ENCODE assay signal across 21 cellular contexts in genomic region chr11:68006606-68007166, GRCh38. TPM values are rescaled to one million over a fixed set of nuclear protein-coding genes. Genes with fewer than 3 reads are reported as not detected.
"Had no signal": no experiment of that assay in that cellular context is flagged by ENCODE, and none has a peak within 500 bp of the region (broad histone marks: within the 10 kb centered on the region; RNA-seq: fewer than 3 reads in every experiment).

No MANE protein-coding gene starts in this region.

- H3K27me3 ChIP-seq: tibial artery, uterus had no signal

- H3K27ac ChIP-seq: cardiac muscle cell, tibial artery, uterus had no signal

- H3K9me3 ChIP-seq: tibial artery, uterus had no signal

- H3K4me3 ChIP-seq: cardiac muscle cell, tibial artery, uterus had no signal

- H3K9me3 Mint-ChIP-seq: activated CD4-positive, alpha-beta memory T cell treated with anti-CD3 and anti-CD28 coated beads, Interleukin-2, amount 10 ng/mL, durations not matched to agents 7 days and 5 days; activated naive CD8-positive, alpha-beta T cell treated with anti-CD3 and anti-CD28 coated beads, Interleukin-2, amount 10 ng/mL, durations not matched to agents 7 days and 5 days; activated T-helper 2 cell treated with anti-CD3 and anti-CD28 coated beads, Interferon-gamma antibody, Interleukin-2, Interleukin-4, amounts not matched to agents 10 μg/mL and 5 μg/mL and 100 μg/mL, durations not matched to agents 14 hours and 24 hours and 36 hours; natural killer cell; T-helper 2 cell treated with Interferon-gamma antibody and Interleukin-4, amounts not matched to agents 5 μg/mL and 100 μg/mL, for 36 hours had no signal

- H3K36me3 Mint-ChIP-seq: natural killer cell had no signal

- ATAC-seq: activated CD8-positive, alpha-beta memory T cell treated with anti-CD3 and anti-CD28 coated beads, Interleukin-2, amount 10 ng/mL, durations not matched to agents 7 days and 5 days; left cardiac atrium; natural killer cell had no signal

- H3K4me3 Mint-ChIP-seq: activated CD8-positive, alpha-beta memory T cell treated with anti-CD3 and anti-CD28 coated beads, Interleukin-2, amount 10 ng/mL, durations not matched to agents 7 days and 5 days; activated naive CD8-positive, alpha-beta T cell treated with anti-CD3 and anti-CD28 coated beads, Interleukin-2, amount 10 ng/mL, durations not matched to agents 7 days and 5 days; natural killer cell; T-helper 2 cell treated with Interferon-gamma antibody and Interleukin-4, amounts not matched to agents 5 μg/mL and 100 μg/mL, for 36 hours had no signal

- H3K4me1 ChIP-seq: uterus had no signal

- H3K36me3 ChIP-seq: cardiac muscle cell, tibial artery, uterus had no signal

- H3K27me3 Mint-ChIP-seq: activated CD4-positive, alpha-beta memory T cell treated with anti-CD3 and anti-CD28 coated beads, Interleukin-2, amount 10 ng/mL, durations not matched to agents 7 days and 5 days; activated CD8-positive, alpha-beta memory T cell treated with anti-CD3 and anti-CD28 coated beads, Interleukin-2, amount 10 ng/mL, durations not matched to agents 7 days and 5 days; activated naive CD8-positive, alpha-beta T cell treated with anti-CD3 and anti-CD28 coated beads, Interleukin-2, amount 10 ng/mL, durations not matched to agents 7 days and 5 days had no signal

- H3K27ac Mint-ChIP-seq: activated CD4-positive, alpha-beta memory T cell treated with anti-CD3 and anti-CD28 coated beads, Interleukin-2, amount 10 ng/mL, durations not matched to agents 7 days and 5 days; activated CD8-positive, alpha-beta memory T cell treated with anti-CD3 and anti-CD28 coated beads, Interleukin-2, amount 10 ng/mL, durations not matched to agents 7 days and 5 days; activated naive CD8-positive, alpha-beta T cell treated with anti-CD3 and anti-CD28 coated beads, Interleukin-2, amount 10 ng/mL, durations not matched to agents 7 days and 5 days; activated T-helper 2 cell treated with anti-CD3 and anti-CD28 coated beads, Interferon-gamma antibody, Interleukin-2, Interleukin-4, amounts not matched to agents 10 μg/mL and 5 μg/mL and 100 μg/mL, durations not matched to agents 14 hours and 24 hours and 36 hours; natural killer cell; T-helper 2 cell treated with Interferon-gamma antibody and Interleukin-4, amounts not matched to agents 5 μg/mL and 100 μg/mL, for 36 hours had no signal

- DNase-seq: activated CD4-positive, alpha-beta memory T cell treated with anti-CD3 and anti-CD28 coated beads, Interleukin-2, amount 10 ng/mL, durations not matched to agents 7 days and 5 days; activated CD4-positive, alpha-beta T cell treated with anti-CD3 and anti-CD28 coated beads for 48 hours; activated CD4-positive, CD25-positive, alpha-beta regulatory T cell; activated CD8-positive, alpha-beta memory T cell treated with anti-CD3 and anti-CD28 coated beads, Interleukin-2, amount 10 ng/mL, durations not matched to agents 7 days and 5 days; activated naive CD4-positive, alpha-beta T cell treated with Interleukin-2 at 50 U/mL for 16 hours; activated naive CD8-positive, alpha-beta T cell treated with anti-CD3 and anti-CD28 coated beads, Interleukin-2, amount 10 ng/mL, durations not matched to agents 7 days and 5 days; amygdala; dermis blood vessel endothelial cell; effector memory CD4-positive, alpha-beta T cell; left cardiac atrium; mesendoderm; natural killer cell; nucleus accumbens; stimulated activated CD8-positive, alpha-beta memory T cell treated with anti-CD3 and anti-CD28 coated beads, Interleukin-4, amount 100 ng/mL, for 48 hours; stimulated activated naive CD4-positive, alpha-beta T cell treated with Interleukin-2 at 50 U/mL for 16 hours; substantia nigra; tibial artery; uterus had no signal

RNA-seq across cellular contexts. Expression of gene ALDH3B1, which starts 3.4 kb away (rescaled TPM):
- total RNA-seq: activated CD4-positive, alpha-beta memory T cell treated with anti-CD3 and anti-CD28 coated beads, Interleukin-2, amount 10 ng/mL, durations not matched to agents 7 days and 5 days; activated CD8-positive, alpha-beta memory T cell treated with anti-CD3 and anti-CD28 coated beads, Interleukin-2, amount 10 ng/mL, durations not matched to agents 7 days and 5 days; activated T-helper 2 cell treated with anti-CD3 and anti-CD28 coated beads, Interferon-gamma antibody, Interleukin-2, Interleukin-4, amounts not matched to agents 10 μg/mL and 5 μg/mL and 100 μg/mL, durations not matched to agents 14 hours and 24 hours and 36 hours had no signal
